Comparison of ENCODE assay signal across 18 cellular contexts in the genomic region with DNA sequence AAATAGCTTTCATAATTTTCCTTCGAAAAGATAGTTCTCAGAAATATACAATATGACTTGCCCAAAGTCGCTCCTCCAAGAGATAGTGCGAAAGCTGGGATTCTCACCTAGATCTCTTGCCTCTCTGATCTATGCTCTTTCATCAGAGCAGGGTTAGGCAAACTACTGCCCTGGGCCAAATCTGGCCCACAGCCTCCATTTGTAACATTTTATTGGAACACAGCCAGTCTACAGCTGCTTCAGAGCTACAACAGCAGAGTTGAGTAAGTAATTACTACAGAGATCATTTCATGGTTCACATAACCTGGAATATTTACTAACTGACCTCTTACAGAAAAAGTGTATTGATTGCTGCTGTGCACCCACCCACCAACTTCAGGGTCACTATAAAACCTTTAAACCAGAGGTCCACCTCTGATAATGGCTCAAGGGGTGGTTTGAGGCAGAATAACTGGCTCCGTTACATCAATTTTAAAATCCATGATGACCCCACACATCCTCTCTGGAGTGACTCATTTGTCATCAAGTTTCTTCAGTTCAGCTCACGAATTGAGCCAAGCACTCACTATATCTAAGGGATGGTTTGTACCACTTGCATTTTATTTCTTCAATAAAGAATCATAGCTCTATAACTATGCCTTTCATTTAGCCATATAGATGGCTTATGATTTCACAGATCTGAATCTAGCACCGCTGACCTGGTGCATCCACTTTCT.
DNase-seq lines count a peak whose midpoint lies in the region; ATAC-seq and TF ChIP-seq lines count a peak whose summit lies in the region.
"Had no signal": no experiment of that assay in that cellular context is flagged by ENCODE, and none has a peak within 500 bp of the region (broad histone marks: within the 10 kb centered on the region; RNA-seq: fewer than 3 reads in every experiment).

No MANE protein-coding gene starts in this region.

- H3K4me3 ChIP-seq in left ventricle myocardium inferior = no peak overlapping the region
- H3K4me3 ChIP-seq: esophagus squamous epithelium, sigmoid colon had no signal

- peak; percentile 58 for ATAC-seq in Right ventricle myocardium superior (ENCODE audit: poor library complexity)
- peak; percentile 77 for ATAC-seq in sciatic nerve
- ATAC-seq: activated CD8-positive, alpha-beta T cell treated with anti-CD3 and anti-CD28 coated beads, Interleukin-2, amount 10 ng/mL, durations not matched to agents 7 days and 5 days had no signal

- no peaks in the 10 kb centered on the region for H3K36me3 ChIP-seq in left ventricle myocardium inferior
- H3K36me3 ChIP-seq: esophagus squamous epithelium, sigmoid colon had no signal

- intact Hi-C loops in Right ventricle myocardium superior (cut with DNase I) = no loop called here
- intact Hi-C loops in left ventricle myocardium inferior (cut with micrococcal nuclease) = no loop called here
- intact Hi-C loops in sciatic nerve (cut with DNase I) = no loop called here

- peak; percentile 38 for DNase-seq in Right ventricle myocardium superior
- DNase-seq in left ventricle myocardium inferior = no peak
- peak; percentile 13 for DNase-seq in T1000 (lab: John Stamatoyannopoulos, UW)
- peak; percentile 21 for DNase-seq in fibroblast of the conjunctiva (ENCODE audit: low read depth)
- DNase-seq in sciatic nerve (ENCODE audit: low spot score) = no peak
- no peak for DNase-seq in SK-N-DZ (ENCODE audit: low spot score)
- DNase-seq in DMS53 treated with DMSO at 0.1 percent for 48 hours (lab: John Stamatoyannopoulos, UW; ENCODE audit: unreplicated experiment) = no peak
- no peak for DNase-seq in NCI-H446 treated with DMSO at 0.1 percent for 48 hours (lab: John Stamatoyannopoulos, UW)
- DNase-seq: activated CD8-positive, alpha-beta T cell treated with anti-CD3 and anti-CD28 coated beads, Interleukin-2, amount 10 ng/mL, durations not matched to agents 7 days and 5 days; central memory CD4-positive, alpha-beta T cell; esophagus squamous epithelium; hypothalamus; Kasumi-1; kidney glomerular epithelial cell; NCI-H1436 treated with DMSO at 0.1 percent for 48 hours; occipital lobe; sigmoid colon; stimulated activated CD4-positive, alpha-beta T cell treated with anti-CD3 and anti-CD28 coated beads, Interleukin-1b, Interleukin-23, amount 100 ng/mL, for 48 hours had no signal

- peaks cover 31% of the 10 kb centered on the region for H3K27me3 ChIP-seq in left ventricle myocardium inferior (ENCODE audit: low read depth)
- H3K27me3 ChIP-seq: esophagus squamous epithelium, sigmoid colon had no signal

- no peaks in the 10 kb centered on the region for H3K4me1 ChIP-seq in left ventricle myocardium inferior
- H3K4me1 ChIP-seq: esophagus squamous epithelium, sigmoid colon had no signal

- H3K27ac ChIP-seq in left ventricle myocardium inferior (replicated peaks) = no peak overlapping the region
- H3K27ac ChIP-seq: esophagus squamous epithelium, sigmoid colon had no signal

- TF ChIP-seq CTCF in left ventricle myocardium inferior (IDR thresholded peaks at IDR 0.05; ENCODE audit: borderline replicate concordance) = no peak

- no peaks in the 10 kb centered on the region for H3K9me3 ChIP-seq in left ventricle myocardium inferior (replicated peaks)
- H3K9me3 ChIP-seq: esophagus squamous epithelium, sigmoid colon had no signal

Comparison
In these comparisons a context has a peak if more than half of its experiments do, and no peak if none do; other contexts are left out.
1. DNase-seq: peak in Right ventricle myocardium superior (single experiment), T1000 (single experiment) and fibroblast of the conjunctiva (single experiment); none in left ventricle myocardium inferior (single experiment), sciatic nerve (single experiment), SK-N-DZ (single experiment), DMS53 treated with DMSO at 0.1 percent for 48 hours (single experiment) and NCI-H446 treated with DMSO at 0.1 percent for 48 hours (single experiment).